18 cellular contexts compared by ENCODE assay signal in genomic region chr11:82663535-82663934, GRCh38.
"Had no signal": no experiment of that assay in that cellular context is flagged by ENCODE, and none has a peak within 500 bp of the region (broad histone marks: within the 10 kb centered on the region; RNA-seq: fewer than 3 reads in every experiment).

No MANE protein-coding gene starts in this region.

- H3K36me3 Mint-ChIP-seq: activated naive CD4-positive, alpha-beta T cell treated with anti-CD3 and anti-CD28 coated beads, Interleukin-2, amount 50 U/mL, for 24 hours; brain; immature natural killer cell; natural killer cell had no signal

- H3K9me3 Mint-ChIP-seq: activated CD4-positive, alpha-beta T cell treated with anti-CD3 and anti-CD28 coated beads, Interleukin-2, amount 10 ng/mL, durations not matched to agents 24 days and 14 days; activated CD8-positive, alpha-beta T cell treated with anti-CD3 and anti-CD28 coated beads for 36 hours; activated naive CD4-positive, alpha-beta T cell treated with anti-CD3 and anti-CD28 coated beads, Interleukin-2, amount 50 U/mL, for 24 hours; natural killer cell had no signal

- H3K4me1 Mint-ChIP-seq: activated CD4-positive, alpha-beta T cell treated with anti-CD3 and anti-CD28 coated beads, Interleukin-2, amount 10 ng/mL, durations not matched to agents 24 days and 14 days; activated naive CD4-positive, alpha-beta T cell treated with anti-CD3 and anti-CD28 coated beads, Interleukin-2, amount 50 U/mL, for 24 hours; brain; immature natural killer cell; natural killer cell had no signal

- H3K27ac Mint-ChIP-seq: activated CD4-positive, alpha-beta T cell treated with anti-CD3 and anti-CD28 coated beads, Interleukin-2, amount 10 ng/mL, durations not matched to agents 24 days and 14 days; activated CD8-positive, alpha-beta T cell treated with anti-CD3 and anti-CD28 coated beads for 36 hours; activated naive CD4-positive, alpha-beta T cell treated with anti-CD3 and anti-CD28 coated beads, Interleukin-2, amount 50 U/mL, for 24 hours; brain; immature natural killer cell; natural killer cell had no signal

- H3K79me2 ChIP-seq: hepatocyte had no signal

- H3K4me3 ChIP-seq: hepatocyte, left lung, lung, prostate gland, thyroid gland had no signal

- H3K36me3 ChIP-seq: left lung, prostate gland, thyroid gland had no signal

- DNase-seq: activated CD4-positive, alpha-beta T cell treated with anti-CD3 and anti-CD28 coated beads, Interleukin-2, amount 10 ng/mL, durations not matched to agents 24 days and 14 days; activated CD8-positive, alpha-beta T cell treated with anti-CD3 and anti-CD28 coated beads for 36 hours; activated gamma-delta T cell treated with Interleukin-2 at 50 U/mL for 16 hours; immature natural killer cell; kidney glomerular epithelial cell; left lung; natural killer cell; right cardiac atrium; stimulated activated CD4-positive, alpha-beta T cell treated with anti-CD3 and anti-CD28 coated beads, Interleukin-4, amount 100 ng/mL, for 24 hours; stimulated activated naive CD4-positive, alpha-beta T cell treated with Interleukin-2 at 50 U/mL for 16 hours; thyroid gland had no signal

- H2AFZ ChIP-seq: hepatocyte had no signal

- H3K27ac ChIP-seq: hepatocyte, left lung, prostate gland, thyroid gland, VCaP had no signal

- H3K27me3 ChIP-seq: hepatocyte, left lung, thyroid gland had no signal

- ATAC-seq: activated CD4-positive, CD25-positive, alpha-beta regulatory T cell treated with anti-CD3 and anti-CD28 coated beads, Interleukin-2, amount 50 U/mL, for 24 hours; activated CD8-positive, alpha-beta T cell treated with anti-CD3 and anti-CD28 coated beads for 36 hours; left lung; natural killer cell; right cardiac atrium had no signal

- H3K4me2 ChIP-seq: hepatocyte had no signal

- H3K9me3 ChIP-seq: left lung, prostate gland, thyroid gland had no signal

- H3K4me3 Mint-ChIP-seq: activated CD4-positive, alpha-beta T cell treated with anti-CD3 and anti-CD28 coated beads, Interleukin-2, amount 10 ng/mL, durations not matched to agents 24 days and 14 days; activated CD8-positive, alpha-beta T cell treated with anti-CD3 and anti-CD28 coated beads for 36 hours; activated naive CD4-positive, alpha-beta T cell treated with anti-CD3 and anti-CD28 coated beads, Interleukin-2, amount 50 U/mL, for 24 hours; brain; immature natural killer cell; natural killer cell had no signal

- H3K4me1 ChIP-seq: left lung, prostate gland, thyroid gland had no signal
